In genomic region chr1:4770713-4771112, GRCh38 we compare ENCODE assay signal across 29 cellular contexts.
"Had no signal": no experiment of that assay in that cellular context is flagged by ENCODE, and none has a peak within 500 bp of the region (broad histone marks: within the 10 kb centered on the region; RNA-seq: fewer than 3 reads in every experiment).

No MANE protein-coding gene starts in this region.

- H3K27ac Mint-ChIP-seq: stimulated activated effector memory CD8-positive, alpha-beta T cell treated with anti-CD3 and anti-CD28 coated beads, Interleukin-12 subunit alpha, Interleukin-12 subunit beta, amount 100 ng/mL, for 72 hours; stimulated activated memory B cell treated with anti-CD40 and anti-IgM and Interleukin-4, amounts not matched to agents 10 μg/mL and 1 μg/mL and 100 μg/mL, for 72 hours; stimulated activated naive B cell treated with anti-CD40 and anti-IgM and Interleukin-4, amounts not matched to agents 10 μg/mL and 1 μg/mL and 100 μg/mL, for 72 hours; stimulated activated naive CD8-positive, alpha-beta T cell treated with anti-CD3 and anti-CD28 coated beads, Interleukin-15, amount 100 ng/mL, for 72 hours; stimulated activated naive CD8-positive, alpha-beta T cell treated with anti-CD3 and anti-CD28 coated beads, Interleukin-15, Interleukin-2, amounts not matched to agents 100 ng/mL and 50 ng/mL, for 24 hours; type B pancreatic cell had no signal

- H3K27ac ChIP-seq: stomach, suprapubic skin, testis, thoracic aorta, thyroid gland, tibial artery, tibial nerve, transverse colon, upper lobe of left lung, upper lobe of right lung, uterus, vagina had no signal

- H3K9me3 ChIP-seq: stomach, suprapubic skin, testis, thoracic aorta, thyroid gland, tibial artery, tibial nerve, transverse colon, upper lobe of left lung, upper lobe of right lung, uterus, vagina had no signal

- H3K4me1 ChIP-seq: stomach, suprapubic skin, testis, thyroid gland, tibial artery, tibial nerve, transverse colon, upper lobe of left lung, upper lobe of right lung, uterus, vagina had no signal

- H3K36me3 ChIP-seq: stomach, suprapubic skin, thoracic aorta, thyroid gland, tibial artery, tibial nerve, transverse colon, upper lobe of left lung, upper lobe of right lung, uterus, vagina had no signal

- H3K9me3 Mint-ChIP-seq: stimulated activated effector memory CD8-positive, alpha-beta T cell treated with anti-CD3 and anti-CD28 coated beads, Interleukin-12 subunit alpha, Interleukin-12 subunit beta, amount 100 ng/mL, for 72 hours; stimulated activated memory B cell treated with anti-CD40 and anti-IgM and Interleukin-4, amounts not matched to agents 10 μg/mL and 1 μg/mL and 100 μg/mL, for 72 hours; stimulated activated naive B cell treated with anti-CD40 and anti-IgM and Interleukin-4, amounts not matched to agents 10 μg/mL and 1 μg/mL and 100 μg/mL, for 72 hours; stimulated activated naive CD8-positive, alpha-beta T cell treated with anti-CD3 and anti-CD28 coated beads, Interleukin-15, amount 100 ng/mL, for 72 hours; stimulated activated naive CD8-positive, alpha-beta T cell treated with anti-CD3 and anti-CD28 coated beads, Interleukin-15, Interleukin-2, amounts not matched to agents 100 ng/mL and 50 ng/mL, for 24 hours; type B pancreatic cell had no signal

- H3K27me3 Mint-ChIP-seq: stimulated activated memory B cell treated with anti-CD40 and anti-IgM and Interleukin-4, amounts not matched to agents 10 μg/mL and 1 μg/mL and 100 μg/mL, for 72 hours; stimulated activated naive CD8-positive, alpha-beta T cell treated with anti-CD3 and anti-CD28 coated beads, Interleukin-15, amount 100 ng/mL, for 72 hours; stimulated activated naive CD8-positive, alpha-beta T cell treated with anti-CD3 and anti-CD28 coated beads, Interleukin-15, Interleukin-2, amounts not matched to agents 100 ng/mL and 50 ng/mL, for 24 hours had no signal

- ATAC-seq: stimulated activated memory B cell treated with anti-CD40 and anti-IgM and Interleukin-4, amounts not matched to agents 10 μg/mL and 1 μg/mL and 100 μg/mL, for 72 hours; stimulated activated naive B cell treated with anti-CD40 and anti-IgM and Interleukin-4, amounts not matched to agents 10 μg/mL and 1 μg/mL and 100 μg/mL, for 72 hours; stimulated activated naive CD8-positive, alpha-beta T cell treated with anti-CD3 and anti-CD28 coated beads, Interleukin-15, amount 100 ng/mL, for 72 hours; stimulated activated naive CD8-positive, alpha-beta T cell treated with anti-CD3 and anti-CD28 coated beads, Interleukin-15, Interleukin-2, amounts not matched to agents 100 U/mL and 50 U/mL, for 24 hours; upper lobe of right lung had no signal

- DNase-seq: stimulated activated CD4-positive, alpha-beta T cell treated with anti-CD3 and anti-CD28 coated beads, Interleukin-2, amount 100 ng/mL, for 48 hours; stimulated activated CD4-positive, alpha-beta T cell treated with anti-CD3 and anti-CD28 coated beads, Interleukin-4, amount 100 ng/mL, for 1 hour; stimulated activated CD4-positive, alpha-beta T cell treated with anti-CD3 and anti-CD28 coated beads, Interleukin-4, amount 100 ng/mL, for 24 hours; stimulated activated CD4-positive, alpha-beta T cell treated with anti-CD3 and anti-CD28 coated beads, Interleukin-4, amount 100 ng/mL, for 4 hours; stimulated activated CD8-positive, alpha-beta memory T cell treated with anti-CD3 and anti-CD28 coated beads, Interleukin-4, amount 100 ng/mL, for 48 hours; stimulated activated naive B cell treated with anti-CD40 and anti-IgM and Interleukin-4, amounts not matched to agents 10 μg/mL and 1 μg/mL and 100 μg/mL, for 72 hours; stimulated activated naive CD4-positive, alpha-beta T cell; stimulated activated naive CD4-positive, alpha-beta T cell treated with Interleukin-2 at 50 U/mL for 16 hours; stimulated activated naive CD8-positive, alpha-beta T cell treated with anti-CD3 and anti-CD28 coated beads, Interleukin-15, amount 100 ng/mL, for 72 hours; stimulated activated naive CD8-positive, alpha-beta T cell treated with anti-CD3 and anti-CD28 coated beads, Interleukin-15, Interleukin-2, amounts not matched to agents 100 U/mL and 50 U/mL, for 24 hours; stomach; substantia nigra; testis; thyroid gland; tibial artery; transverse colon; trophoblast cell; upper lobe of right lung; uterus had no signal

- H3K36me3 Mint-ChIP-seq: stimulated activated effector memory CD8-positive, alpha-beta T cell treated with anti-CD3 and anti-CD28 coated beads, Interleukin-12 subunit alpha, Interleukin-12 subunit beta, amount 100 ng/mL, for 72 hours; stimulated activated memory B cell treated with anti-CD40 and anti-IgM and Interleukin-4, amounts not matched to agents 10 μg/mL and 1 μg/mL and 100 μg/mL, for 72 hours; stimulated activated naive B cell treated with anti-CD40 and anti-IgM and Interleukin-4, amounts not matched to agents 10 μg/mL and 1 μg/mL and 100 μg/mL, for 72 hours; type B pancreatic cell had no signal

- FAIRE-seq: urothelium cell line had no signal

- H3K4me3 Mint-ChIP-seq: stimulated activated effector memory CD8-positive, alpha-beta T cell treated with anti-CD3 and anti-CD28 coated beads, Interleukin-12 subunit alpha, Interleukin-12 subunit beta, amount 100 ng/mL, for 72 hours; stimulated activated memory B cell treated with anti-CD40 and anti-IgM and Interleukin-4, amounts not matched to agents 10 μg/mL and 1 μg/mL and 100 μg/mL, for 72 hours; stimulated activated naive B cell treated with anti-CD40 and anti-IgM and Interleukin-4, amounts not matched to agents 10 μg/mL and 1 μg/mL and 100 μg/mL, for 72 hours; stimulated activated naive CD8-positive, alpha-beta T cell treated with anti-CD3 and anti-CD28 coated beads, Interleukin-15, amount 100 ng/mL, for 72 hours; stimulated activated naive CD8-positive, alpha-beta T cell treated with anti-CD3 and anti-CD28 coated beads, Interleukin-15, Interleukin-2, amounts not matched to agents 100 ng/mL and 50 ng/mL, for 24 hours; type B pancreatic cell had no signal

- H3K27me3 ChIP-seq: testis, thyroid gland, tibial nerve, transverse colon, upper lobe of left lung, upper lobe of right lung, uterus, vagina had no signal

- H3K4me3 ChIP-seq: stomach, suprapubic skin, testis, thoracic aorta, thyroid gland, tibial artery, tibial nerve, transverse colon, upper lobe of left lung, upper lobe of right lung, uterus, vagina had no signal

- H3K4me1 Mint-ChIP-seq: stimulated activated effector memory CD8-positive, alpha-beta T cell treated with anti-CD3 and anti-CD28 coated beads, Interleukin-12 subunit alpha, Interleukin-12 subunit beta, amount 100 ng/mL, for 72 hours; stimulated activated memory B cell treated with anti-CD40 and anti-IgM and Interleukin-4, amounts not matched to agents 10 μg/mL and 1 μg/mL and 100 μg/mL, for 72 hours; stimulated activated naive B cell treated with anti-CD40 and anti-IgM and Interleukin-4, amounts not matched to agents 10 μg/mL and 1 μg/mL and 100 μg/mL, for 72 hours; stimulated activated naive CD8-positive, alpha-beta T cell treated with anti-CD3 and anti-CD28 coated beads, Interleukin-15, amount 100 ng/mL, for 72 hours had no signal
